30 cellular contexts compared by ENCODE assay signal in genomic region chr1:166977951-166978350, GRCh38. TPM values are rescaled to one million over a fixed set of nuclear protein-coding genes. Genes with fewer than 3 reads are reported as not detected.
"Had no signal": no experiment of that assay in that cellular context is flagged by ENCODE, and none has a peak within 500 bp of the region (broad histone marks: within the 10 kb centered on the region; RNA-seq: fewer than 3 reads in every experiment).

No MANE protein-coding gene starts in this region.

- ATAC-seq: left colon; left lung; lower lobe of right lung; natural killer cell; right lobe of liver; stimulated activated naive CD8-positive, alpha-beta T cell treated with anti-CD3 and anti-CD28 coated beads, Interleukin-15, Interleukin-2, amounts not matched to agents 100 U/mL and 50 U/mL, for 24 hours had no signal

- H3K4me3 ChIP-seq: left lung, lower lobe of right lung, ovary, right atrium auricular region, right lobe of liver, skin epidermis, stomach, testis, thyroid gland, transverse colon, upper lobe of left lung, vagina had no signal

- H3K9me3 ChIP-seq: left lung, lower lobe of right lung, ovary, right atrium auricular region, right lobe of liver, stomach, testis, thyroid gland, transverse colon, upper lobe of left lung, vagina had no signal

- H3K36me3 ChIP-seq: left lung, lower lobe of right lung, ovary, right atrium auricular region, right lobe of liver, stomach, thyroid gland, transverse colon, upper lobe of left lung, vagina had no signal

- H3K27ac ChIP-seq: left lung, lower lobe of right lung, ovary, right atrium auricular region, right lobe of liver, skin epidermis, stomach, testis, thyroid gland, transverse colon, upper lobe of left lung, vagina had no signal

- H3K27me3 ChIP-seq: ovary, right atrium auricular region, right lobe of liver, testis, thyroid gland, vagina had no signal

- DNase-seq: hypothalamus; immature natural killer cell; kidney; left colon; left lung; lower lobe of right lung; mammary epithelial cell; mesenchymal stem cell; naive B cell; natural killer cell; nephron progenitor cell; ovary; right lobe of liver; stimulated activated CD4-positive, alpha-beta T cell treated with anti-CD3 and anti-CD28 coated beads, Interleukin-12 subunit alpha, Interleukin-12 subunit beta, amount 100 ng/mL, for 4 hours; stimulated activated CD4-positive, alpha-beta T cell treated with anti-CD3 and anti-CD28 coated beads, Interleukin-15, amount 100 ng/mL, for 24 hours; stimulated activated CD4-positive, alpha-beta T cell treated with anti-CD3 and anti-CD28 coated beads, Interleukin-2, amount 100 ng/mL, for 24 hours; stimulated activated CD4-positive, alpha-beta T cell treated with anti-CD3 and anti-CD28 coated beads, Interleukin-4, amount 100 ng/mL, for 1 hour; stimulated activated naive B cell treated with anti-CD40 and anti-IgM and Interleukin-4, amounts not matched to agents 10 μg/mL and 1 μg/mL and 100 μg/mL, for 72 hours; stimulated activated naive CD8-positive, alpha-beta T cell treated with anti-CD3 and anti-CD28 coated beads, Interleukin-15, Interleukin-2, amounts not matched to agents 100 U/mL and 50 U/mL, for 24 hours; stomach; testis; thyroid gland; transverse colon; upper lobe of left lung had no signal

RNA-seq across cellular contexts. Expression of gene ILDR2, which starts 2.6 kb away (rescaled TPM):
- total RNA-seq: mammary epithelial cell, pulmonary artery endothelial cell had no signal

RNA-seq across cellular contexts. Expression of gene MAEL, which starts 11.1 kb away (rescaled TPM):
- total RNA-seq: left colon, left lung, lower lobe of right lung, mammary epithelial cell, mucosa of gallbladder, progenitor cell of endocrine pancreas, pulmonary artery endothelial cell, transverse colon, upper lobe of left lung, vagina had no signal
- polyA plus RNA-seq: immature natural killer cell, mammary epithelial cell had no signal
